In the genomic region with DNA sequence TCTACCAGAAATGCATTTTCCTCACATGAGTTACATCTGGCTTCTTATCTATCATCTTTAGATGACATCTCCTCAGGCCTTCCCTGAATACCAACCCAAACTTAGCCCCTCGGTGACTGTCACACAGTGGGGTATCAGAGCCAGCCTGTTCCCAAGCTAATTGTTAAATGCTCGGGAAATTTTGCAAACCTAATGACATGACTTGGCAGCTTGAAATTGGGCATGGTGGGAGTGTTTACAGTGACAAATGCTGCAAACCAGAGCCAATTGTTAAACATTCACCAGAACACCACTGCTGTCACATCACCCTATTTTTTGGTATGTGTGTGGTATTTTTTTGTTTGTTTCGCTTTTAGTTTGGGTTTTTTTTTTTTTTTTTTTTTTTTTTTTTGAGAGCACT, we compare ENCODE assay signal across 22 cellular contexts.
DNase-seq lines count a peak whose midpoint lies in the region; ATAC-seq, FAIRE-seq and TF ChIP-seq lines count a peak whose summit lies in the region.
"Had no signal": no experiment of that assay in that cellular context is flagged by ENCODE, and none has a peak within 500 bp of the region (broad histone marks: within the 10 kb centered on the region; RNA-seq: fewer than 3 reads in every experiment).

No MANE protein-coding gene starts in this region.

- POLR2A ChIA-PET in GM12878 (lab: Charles Lee) = interaction anchor here (0.6 kb wide), 1 partner anchor 639 kb away, joined by 5 read pairs; no protein-coding TSS in a partner anchor

- DNase-seq in Ammon's horn (ENCODE audit: low spot score) = peak; percentile 57
- peak; percentile 10 for DNase-seq in NCI-H1694 (lab: John Stamatoyannopoulos, UW)
- no peak for DNase-seq in GM12878 (ENCODE audit: low read depth, low spot score)
- no peak for DNase-seq in glomerular visceral epithelial cell (ENCODE audit: extremely low spot score)
- no peak for DNase-seq in activated CD8-positive, alpha-beta memory T cell treated with anti-CD3 and anti-CD28 coated beads for 24 hours
- DNase-seq in D721Med (ENCODE audit: insufficient read length, low spot score) = no peak
- DNase-seq: GF-D8; KBM-7; NCI-H1105 treated with DMSO at 0.1 percent for 48 hours; NCI-H187; NCI-H2107; NCI-H226; NCI-H524 treated with DMSO at 0.1 percent for 48 hours; NK-92 treated with Interleukin-12 subunit alpha and Interleukin-12 subunit beta, amount 100 ng/mL, for 24 hours; Right ventricle myocardium superior had no signal

- no peak for TF ChIP-seq CTCF in GM12878 (IDR thresholded peaks at IDR 0.05 in 2 of 3, conservative IDR thresholded peaks at IDR 0.05 in 1 of 3; ENCODE audit: control insufficient read depth in 2 of 3, extremely low read depth in 1 of 3, insufficient read depth in 1 of 3, low read depth in 3 of 3, low read length in 3 of 3)
- TF ChIP-seq CTCF in D721Med (IDR thresholded peaks at IDR 0.05; ENCODE audit: insufficient read depth, missing control alignments) = no peak

- in situ Hi-C loops in GM12878 (cut with MboI) = no loop called here

- H3K9me3 ChIP-seq in GM12878 (replicated peaks; ENCODE audit: control insufficient read depth, insufficient read depth, low read length) = no peaks in the 10 kb centered on the region
- H3K9me3 ChIP-seq: A549 had no signal

- RAD21 ChIA-PET in GM12878 (lab: Charles Lee; ENCODE audit: unreplicated experiment) = interaction anchor here (0.7 to 1.2 kb wide), 2 partner anchors 11 to 1024 kb away, joined by 3 read pairs; no protein-coding TSS in a partner anchor

- no peak for TF ChIP-seq EP300 in GM12878 (IDR thresholded peaks at IDR 0.05; ENCODE audit: borderline replicate concordance in 1 of 2, control insufficient read depth in 1 of 2, low read depth in 2 of 2, low read length in 2 of 2)

- SMC1A ChIA-PET in GM12878 (lab: Charles Lee; ENCODE audit: uncharacterized antibody, unreplicated experiment) = interaction anchor here (0.6 to 1.8 kb wide), 4 partner anchors 10 to 82 kb away, joined by 3 to 6 read pairs (median 4); no protein-coding TSS in a partner anchor

- no TSS peak for BruUV-seq in GM12878 (replicated peaks; lab: Mats Ljungman, UMichigan)

- no peak for TF ChIP-seq POLR2A in GM12878 (IDR thresholded peaks at IDR 0.05; ENCODE audit: low read depth, low read length)

- no peaks in the 10 kb centered on the region for H3K79me2 ChIP-seq in GM12878 (ENCODE audit: control insufficient read depth, insufficient read depth, low read length)

- CTCF ChIA-PET in GM12878 (lab: Yijun Ruan, JAX) = interaction anchor here (0.6 to 5.5 kb wide), 6 partner anchors 26 to 1937 kb away, joined by 3 to 73 read pairs (median 3); no protein-coding TSS in a partner anchor

- TF ChIP-seq RAD21 in GM12878 (IDR thresholded peaks at IDR 0.05; ENCODE audit: insufficient read depth, low read depth, low read length) = no peak

- 58% methylated on average over 3 of the region's 3 CpGs for WGBS in GM12878 (ENCODE audit: insufficient coverage, insufficient replicate concordance, low lambda C conversion rate, missing lambda C conversion rate)

- intact Hi-C loops in GM12878 (cut with micrococcal nuclease; ENCODE audit: unreplicated experiment) = no loop called here

- H3K4me2 ChIP-seq in GM12878 (ENCODE audit: control insufficient read depth, insufficient read depth) = no peak overlapping the region
- H3K4me2 ChIP-seq: A549, GM23338 had no signal

- H3K4me3 ChIP-seq in GM12878 = no peak overlapping the region
- H3K4me3 ChIP-seq: A549, GM23338 had no signal

- no peak overlapping the region for H3K27ac ChIP-seq in GM12878 (ENCODE audit: control insufficient read depth, insufficient read depth)
- H3K27ac ChIP-seq: A549, C4-2B had no signal

- H3K4me1 ChIP-seq in GM12878 (ENCODE audit: control insufficient read depth, insufficient read depth, low read length) = no peaks in the 10 kb centered on the region
- H3K4me1 ChIP-seq: A549 had no signal

- ATAC-seq in GM12878 (0 out of 3 replicates have a peak, but pooled peaks have one; percentile 21), GM19397 (IDR thresholded peaks at IDR 0.05; ENCODE audit: unreplicated experiment) (no peak)
- ATAC-seq: A549, GM23338 had no signal

- no peaks in the 10 kb centered on the region; a peak in 1 of 4 replicates for H3K27me3 ChIP-seq in GM12878 (replicated peaks in 1 of 2; ENCODE audit: control insufficient read depth in 2 of 2, insufficient read depth in 2 of 2, low read length in 1 of 2)

- H3K9ac ChIP-seq in GM12878 (ENCODE audit: control insufficient read depth, insufficient read depth, low read length) = no peak overlapping the region

- no peaks in the 10 kb centered on the region for H4K20me1 ChIP-seq in GM12878 (ENCODE audit: control insufficient read depth, insufficient read depth)

- H3K36me3 ChIP-seq in GM12878 (ENCODE audit: control insufficient read depth in 2 of 2, insufficient read depth in 2 of 2, low read length in 1 of 2) = no peaks in the 10 kb centered on the region

- H2AFZ ChIP-seq in GM12878 (ENCODE audit: control insufficient read depth, low read depth, low read length) = no peak overlapping the region
- H2AFZ ChIP-seq: GM23338 had no signal

- no peak for FAIRE-seq in GM12878 (lab: Jason Lieb, UNC)
- peak; percentile 90 for FAIRE-seq in islet of Langerhans (lab: Jason Lieb, UNC)
- no peak for FAIRE-seq in D721Med (lab: Jason Lieb, UNC)
- FAIRE-seq: GM18507, RCC 7860 had no signal

TF ChIP-seq in GM12878, 131 proteins besides CTCF, POLR2A, EP300 and RAD21:
- 0 out of 2 replicates have a peak, but pooled peaks have one; percentile 60 for TF ChIP-seq ZNF384 (IDR thresholded peaks at IDR 0.05; ENCODE audit: borderline replicate concordance, low read depth, low read length)
- TF ChIP-seq SMAD5 (IDR thresholded peaks at IDR 0.05; ENCODE audit: low read depth) = no peak
- TF ChIP-seq SP1 (IDR thresholded peaks at IDR 0.05; ENCODE audit: low read depth, low read length) = no peak
- no peak for TF ChIP-seq STAT1 (conservative IDR thresholded peaks at IDR 0.05)
- TF ChIP-seq, protein P1, sequence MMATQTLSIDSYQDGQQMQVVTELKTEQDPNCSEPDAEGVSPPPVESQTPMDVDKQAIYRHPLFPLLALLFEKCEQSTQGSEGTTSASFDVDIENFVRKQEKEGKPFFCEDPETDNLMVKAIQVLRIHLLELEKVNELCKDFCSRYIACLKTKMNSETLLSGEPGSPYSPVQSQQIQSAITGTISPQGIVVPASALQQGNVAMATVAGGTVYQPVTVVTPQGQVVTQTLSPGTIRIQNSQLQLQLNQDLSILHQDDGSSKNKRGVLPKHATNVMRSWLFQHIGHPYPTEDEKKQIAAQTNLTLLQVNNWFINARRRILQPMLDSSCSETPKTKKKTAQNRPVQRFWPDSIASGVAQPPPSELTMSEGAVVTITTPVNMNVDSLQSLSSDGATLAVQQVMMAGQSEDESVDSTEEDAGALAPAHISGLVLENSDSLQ (IDR thresholded peaks at IDR 0.05) = peak; percentile 22; the same call in 1 of the 2 replicates
- no peak for TF ChIP-seq NFXL1 (IDR thresholded peaks at IDR 0.05; ENCODE audit: borderline replicate concordance)
- TF ChIP-seq CEBPB (IDR thresholded peaks at IDR 0.05; ENCODE audit: borderline replicate concordance in 1 of 2, low read depth in 2 of 2, low read length in 2 of 2) = no peak
- no peak for TF ChIP-seq MXI1 (IDR thresholded peaks at IDR 0.05; ENCODE audit: low read depth, low read length)
- TF ChIP-seq, protein P2, sequence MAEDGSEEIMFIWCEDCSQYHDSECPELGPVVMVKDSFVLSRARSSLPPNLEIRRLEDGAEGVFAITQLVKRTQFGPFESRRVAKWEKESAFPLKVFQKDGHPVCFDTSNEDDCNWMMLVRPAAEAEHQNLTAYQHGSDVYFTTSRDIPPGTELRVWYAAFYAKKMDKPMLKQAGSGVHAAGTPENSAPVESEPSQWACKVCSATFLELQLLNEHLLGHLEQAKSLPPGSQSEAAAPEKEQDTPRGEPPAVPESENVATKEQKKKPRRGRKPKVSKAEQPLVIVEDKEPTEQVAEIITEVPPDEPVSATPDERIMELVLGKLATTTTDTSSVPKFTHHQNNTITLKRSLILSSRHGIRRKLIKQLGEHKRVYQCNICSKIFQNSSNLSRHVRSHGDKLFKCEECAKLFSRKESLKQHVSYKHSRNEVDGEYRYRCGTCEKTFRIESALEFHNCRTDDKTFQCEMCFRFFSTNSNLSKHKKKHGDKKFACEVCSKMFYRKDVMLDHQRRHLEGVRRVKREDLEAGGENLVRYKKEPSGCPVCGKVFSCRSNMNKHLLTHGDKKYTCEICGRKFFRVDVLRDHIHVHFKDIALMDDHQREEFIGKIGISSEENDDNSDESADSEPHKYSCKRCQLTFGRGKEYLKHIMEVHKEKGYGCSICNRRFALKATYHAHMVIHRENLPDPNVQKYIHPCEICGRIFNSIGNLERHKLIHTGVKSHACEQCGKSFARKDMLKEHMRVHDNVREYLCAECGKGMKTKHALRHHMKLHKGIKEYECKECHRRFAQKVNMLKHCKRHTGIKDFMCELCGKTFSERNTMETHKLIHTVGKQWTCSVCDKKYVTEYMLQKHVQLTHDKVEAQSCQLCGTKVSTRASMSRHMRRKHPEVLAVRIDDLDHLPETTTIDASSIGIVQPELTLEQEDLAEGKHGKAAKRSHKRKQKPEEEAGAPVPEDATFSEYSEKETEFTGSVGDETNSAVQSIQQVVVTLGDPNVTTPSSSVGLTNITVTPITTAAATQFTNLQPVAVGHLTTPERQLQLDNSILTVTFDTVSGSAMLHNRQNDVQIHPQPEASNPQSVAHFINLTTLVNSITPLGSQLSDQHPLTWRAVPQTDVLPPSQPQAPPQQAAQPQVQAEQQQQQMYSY (CRISPR knock-in tag; IDR thresholded peaks at IDR 0.05) = no peak
- no peak for TF ChIP-seq SMAD1 (IDR thresholded peaks at IDR 0.05; ENCODE audit: low read depth, partially characterized antibody)
- TF ChIP-seq SMARCA5 (IDR thresholded peaks at IDR 0.05) = no peak
- no peak for TF ChIP-seq RCOR1 (conservative IDR thresholded peaks at IDR 0.05; ENCODE audit: low read depth, low read length)
- no peak for TF ChIP-seq MYB (IDR thresholded peaks at IDR 0.05; ENCODE audit: borderline replicate concordance, low read depth, low read length)
- TF ChIP-seq KLF5 (IDR thresholded peaks at IDR 0.05; ENCODE audit: partially characterized antibody) = no peak

Comparison
In these comparisons a context has a peak if more than half of its experiments do, and no peak if none do; other contexts are left out.
1. DNase-seq: peak in Ammon's horn (single experiment) and NCI-H1694 (single experiment); none in GM12878 (single experiment), glomerular visceral epithelial cell (single experiment), activated CD8-positive, alpha-beta memory T cell treated with anti-CD3 and anti-CD28 coated beads for 24 hours (single experiment) and D721Med (single experiment).